8 cellular contexts compared by ENCODE assay signal in the genomic region with DNA sequence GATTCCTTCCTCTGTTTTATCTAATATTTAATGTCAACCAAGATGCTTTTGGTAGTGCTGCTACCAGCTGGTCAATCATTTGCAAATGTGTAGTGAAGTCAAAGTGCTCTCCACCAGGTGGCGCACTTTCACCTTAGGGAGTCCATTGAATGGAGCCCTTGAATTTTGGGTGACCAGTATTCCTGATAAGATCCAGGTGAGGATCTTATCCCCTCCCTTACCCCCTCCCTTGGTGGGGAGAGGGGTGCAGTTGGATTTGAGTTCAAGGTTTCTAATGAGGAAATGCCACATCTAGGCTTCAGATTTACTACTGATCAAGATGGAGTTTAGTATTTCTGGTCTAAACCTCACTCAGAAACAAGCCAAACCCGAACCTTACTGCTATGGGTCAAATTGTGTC. TPM values are rescaled to one million over a fixed set of nuclear protein-coding genes. Genes with fewer than 3 reads are reported as not detected.
DNase-seq lines count a peak whose midpoint lies in the region; ATAC-seq, FAIRE-seq and TF ChIP-seq lines count a peak whose summit lies in the region.

No MANE protein-coding gene starts in this region.

- TF ChIP-seq EP300 in GM12878 (IDR thresholded peaks at IDR 0.05; ENCODE audit: borderline replicate concordance in 1 of 2, control insufficient read depth in 1 of 2, low read depth in 2 of 2, low read length in 2 of 2): no peak

- in situ Hi-C loops in GM12878 (cut with MboI): loop anchor here (5.0 kb wide), 1 partner anchor 104 kb away; no protein-coding TSS in a partner anchor

- H3K27ac ChIP-seq in HCT116 (ENCODE audit: low read depth, low read length) (no peak overlapping the region), GM12878 (ENCODE audit: control insufficient read depth, insufficient read depth) (no peak overlapping the region)

- H4K20me1 ChIP-seq in HCT116 (ENCODE audit: insufficient read depth) (no peaks in the 10 kb centered on the region), GM12878 (ENCODE audit: control insufficient read depth, insufficient read depth) (no peaks in the 10 kb centered on the region)

- RAD21 ChIA-PET in HCT116 (lab: Charles Lee; ENCODE audit: low non-redundant PET in 1 of 2, low total read pairs in 2 of 2, uncharacterized antibody in 2 of 2, unreplicated experiment in 2 of 2): interaction anchor here (0.9 to 1.0 kb wide), 3 partner anchors 104 to 107 kb away, joined by 7 to 13 read pairs (median 7); no protein-coding TSS in a partner anchor
- RAD21 ChIA-PET in GM12878 (lab: Charles Lee; ENCODE audit: unreplicated experiment): interaction anchor here (0.6 to 3.7 kb wide), 5 partner anchors 13 to 346 kb away, joined by 3 to 55 read pairs (median 4); a partner anchor contains a TSS

- SMC1A ChIA-PET in GM12878 (lab: Charles Lee; ENCODE audit: uncharacterized antibody, unreplicated experiment): interaction anchor here (0.5 to 4.6 kb wide), 9 partner anchors 8 to 346 kb away, joined by 3 to 44 read pairs (median 4); no protein-coding TSS in a partner anchor

- CTCF ChIA-PET in HCT116 (lab: Charles Lee): interaction anchor here (0.6 to 8.6 kb wide), 11 partner anchors 8 to 345 kb away, joined by 3 to 159 read pairs (median 4); a partner anchor contains a TSS
- CTCF ChIA-PET in GM12878 (lab: Yijun Ruan, JAX): interaction anchor here (0.6 to 6.0 kb wide), 26 partner anchors 8 to 1529 kb away, joined by 3 to 206 read pairs (median 3); a partner anchor contains a TSS

- H3K27me3 ChIP-seq in HCT116 (ENCODE audit: insufficient read depth, low read length) (no peaks in the 10 kb centered on the region), GM12878 (replicated peaks in 1 of 2; ENCODE audit: control insufficient read depth in 2 of 2, insufficient read depth in 2 of 2, low read length in 1 of 2) (peaks cover 5 to 6% of the 10 kb centered on the region in 2 experiments; a peak in 3 of 4 replicates)

- no peaks in the 10 kb centered on the region for H3K9me3 ChIP-seq in HCT116 (ENCODE audit: control insufficient read depth in 1 of 2, insufficient read depth in 1 of 2, low read depth in 1 of 2, low read length in 2 of 2)
- H3K9me3 ChIP-seq in GM12878 (replicated peaks; ENCODE audit: control insufficient read depth, insufficient read depth, low read length): no peaks in the 10 kb centered on the region

- WGBS in GM12878 (ENCODE audit: insufficient coverage, insufficient replicate concordance, low lambda C conversion rate, missing lambda C conversion rate): 3% methylated on average over 2 of the region's 2 CpGs

- TF ChIP-seq CTCF in HCT116 (IDR thresholded peaks at IDR 0.05 in 2 of 3, conservative IDR thresholded peaks at IDR 0.05 in 1 of 3; ENCODE audit: borderline replicate concordance in 1 of 3, insufficient read depth in 1 of 3, low read depth in 2 of 3, low read length in 2 of 3) (peak; percentile 74 to 96 (median 91)), GM12878 (IDR thresholded peaks at IDR 0.05 in 2 of 3, conservative IDR thresholded peaks at IDR 0.05 in 1 of 3; ENCODE audit: control insufficient read depth in 2 of 3, extremely low read depth in 1 of 3, insufficient read depth in 1 of 3, low read depth in 3 of 3, low read length in 3 of 3) (peak; percentile 67 to 83 (median 75))

- H3K4me2 ChIP-seq in HCT116 (ENCODE audit: low read length): no peak overlapping the region
- H3K4me2 ChIP-seq in GM12878 (ENCODE audit: control insufficient read depth, insufficient read depth): no peak overlapping the region

- POLR2A ChIA-PET in HCT116 (lab: Charles Lee) (no interaction called here), GM12878 (lab: Charles Lee) (interaction anchor here (0.6 kb wide), 1 partner anchor 104 kb away, joined by 3 read pairs; no protein-coding TSS in a partner anchor)

- H3K9ac ChIP-seq in HCT116 (ENCODE audit: low read length) (no peak overlapping the region), GM12878 (ENCODE audit: control insufficient read depth, insufficient read depth, low read length) (no peak overlapping the region)

- intact Hi-C loops in HCT116 (cut with micrococcal nuclease): loop anchor here (1.0 to 5.0 kb wide), 3 partner anchors 106 to 299 kb away; no protein-coding TSS in a partner anchor
- intact Hi-C loops in GM12878 (cut with micrococcal nuclease; ENCODE audit: unreplicated experiment): loop anchor here (1.0 to 5.0 kb wide), 3 partner anchors 106 to 346 kb away; a partner anchor contains a TSS

- peak; percentile 36 for DNase-seq in GF-D8 (lab: John Stamatoyannopoulos, UW)
- DNase-seq in HCT116 (ENCODE audit: low read depth, low spot score): peak; percentile 76
- peak; percentile 98 for DNase-seq in NCI-H1694 (lab: John Stamatoyannopoulos, UW)
- DNase-seq in T1000 (lab: John Stamatoyannopoulos, UW): peak; percentile 47
- no peak for DNase-seq in GM12878 (ENCODE audit: low read depth, low spot score)
- DNase-seq in hypothalamus (lab: John Stamatoyannopoulos, UW): peak in 49 of 51 donors; percentile 11 to 97 (median 74)
- peak; percentile 85 for DNase-seq in smooth muscle cell of the brain vasculature (ENCODE audit: low read depth, low spot score)
- DNase-seq in HPDE6-E6E7 (ENCODE audit: extremely low spot score): no peak

- no peak overlapping the region for H2AFZ ChIP-seq in HCT116 (ENCODE audit: low read depth, low read length, poor library complexity, severe bottlenecking)
- H2AFZ ChIP-seq in GM12878 (ENCODE audit: control insufficient read depth, low read depth, low read length): no peak overlapping the region

- H3K4me3 ChIP-seq in HCT116 (replicated peaks in 1 of 2; ENCODE audit: low read depth in 1 of 2, low read length in 2 of 2) (no peak overlapping the region), GM12878 (no peak overlapping the region)

- TF ChIP-seq RAD21 in HCT116 (IDR thresholded peaks at IDR 0.05; ENCODE audit: low read depth) (peak; percentile 92), GM12878 (IDR thresholded peaks at IDR 0.05; ENCODE audit: insufficient read depth, low read depth, low read length) (peak; percentile 89)

- TF ChIP-seq POLR2A in HCT116 (IDR thresholded peaks at IDR 0.05; ENCODE audit: borderline replicate concordance, extremely low read depth, insufficient read depth, insufficient read length) (no peak), GM12878 (IDR thresholded peaks at IDR 0.05; ENCODE audit: low read depth, low read length) (no peak)

- ATAC-seq in HCT116 (peak; percentile 70), GM12878 (peak; percentile 88)

- H3K4me1 ChIP-seq in HCT116 (ENCODE audit: control insufficient read depth in 1 of 2, insufficient read depth in 2 of 2, low read length in 2 of 2): peaks cover 0 to 1% of the 10 kb centered on the region in 2 experiments; a peak in 1 of 4 replicates
- H3K4me1 ChIP-seq in GM12878 (ENCODE audit: control insufficient read depth, insufficient read depth, low read length): no peaks in the 10 kb centered on the region

- H3K36me3 ChIP-seq in HCT116 (ENCODE audit: control insufficient read depth in 1 of 2, insufficient read depth in 2 of 2, low read length in 2 of 2): no peaks in the 10 kb centered on the region
- no peaks in the 10 kb centered on the region for H3K36me3 ChIP-seq in GM12878 (ENCODE audit: control insufficient read depth in 2 of 2, insufficient read depth in 2 of 2, low read length in 1 of 2)

- BruUV-seq in HCT116 (replicated peaks; lab: Mats Ljungman, UMichigan) (no TSS peak), GM12878 (replicated peaks; lab: Mats Ljungman, UMichigan) (no TSS peak)

- FAIRE-seq in GM12878 (lab: Jason Lieb, UNC): peak; percentile 91

- no peaks in the 10 kb centered on the region for H3K9me2 ChIP-seq in HCT116 (ENCODE audit: insufficient read depth)

- H3K79me2 ChIP-seq in HCT116 (ENCODE audit: insufficient read depth, low read length) (no peaks in the 10 kb centered on the region), GM12878 (ENCODE audit: control insufficient read depth, insufficient read depth, low read length) (no peaks in the 10 kb centered on the region)

TF ChIP-seq in GM12878, 131 proteins besides CTCF, POLR2A, EP300 and RAD21 (continues in another document):
- no peak for TF ChIP-seq PAX5 (IDR thresholded peaks at IDR 0.05; ENCODE audit: borderline replicate concordance, low read depth, low read length)

RNA-seq across cellular contexts. Expression of a gene that starts 12.0 kb away (rescaled TPM):
- 22.8 TPM for total RNA-seq in HCT116 (2021; ENCODE audit: unreplicated experiment)
- polyA plus RNA-seq in HCT116 (2012): 12.8 and 14.7 TPM in 2 replicates
- 11.1 and 16.6 TPM in 2 replicates for total RNA-seq in GM12878 (2013; cell fraction: nucleolus; rRNA removed)
- 9.2 and 11.3 TPM in 2 replicates for total RNA-seq in GM12878 (2014; rRNA removed)
- total RNA-seq in GM12878 (2014; rRNA removed; fragmentation: Illumina TruSeq; extraction: Trizol): 9.9 and 10.1 TPM in 2 replicates
- total RNA-seq in GM12878 (2021): 10.9 and 11.9 TPM in 2 replicates
- 6.7 TPM for polyA plus RNA-seq in GM12878 (2011; ENCODE audit: low read depth)
- polyA plus RNA-seq in GM12878 (2011; rRNA removed): 15.5 and 19.7 TPM in 2 replicates
- 6.0 and 6.5 TPM in 2 replicates for polyA plus RNA-seq in GM12878 (2011; cell fraction: cytosol; rRNA removed)
- polyA plus RNA-seq in GM12878 (2011; cell fraction: nucleus; rRNA removed): 7.3 and 8.5 TPM in 2 replicates
- 7.1 and 8.6 TPM in 2 replicates for polyA plus RNA-seq in GM12878 (2012)
- 10.9 and 11.7 TPM in 2 replicates for polyA plus RNA-seq in GM12878 (2014; fragmentation: Illumina TruSeq; extraction: Trizol)
- polyA plus RNA-seq in GM12878 (2014; fragmentation: Nextera tagmentation; extraction: Ambion mirVana): 1 to 10 TPM; 4.2 to 5.3 TPM
- polyA plus RNA-seq in GM12878 (2014; rRNA removed): 12.3 and 12.6 TPM in 2 replicates
- 10 to 100 TPM; 11.7 to 12.7 TPM for polyA plus RNA-seq in GM12878 (2016; fragmentation: Nextera tagmentation; extraction: Ambion mirVana)
- 6.7 and 11.5 TPM in 2 replicates for polyA minus RNA-seq in GM12878 (2011; rRNA and poly(A)+ RNA removed)
- 2.1 and 5.2 TPM in 2 replicates for polyA minus RNA-seq in GM12878 (2011; cell fraction: cytosol; rRNA and poly(A)+ RNA removed)
- polyA minus RNA-seq in GM12878 (2011; cell fraction: nucleus; rRNA and poly(A)+ RNA removed): 2.3 and 3.8 TPM in 2 replicates

RNA-seq across cellular contexts. Expression of a gene that starts 55.9 kb away (rescaled TPM):
- total RNA-seq in HCT116 (2021; ENCODE audit: unreplicated experiment): 6.2 TPM
- polyA plus RNA-seq in HCT116 (2012): 2.2 TPM in 2 replicates
- 1.3 and 3.0 TPM in 2 replicates for total RNA-seq in GM12878 (2013; cell fraction: nucleolus; rRNA removed)
- total RNA-seq in GM12878 (2014; rRNA removed): 0.11 and 0.62 TPM in 2 replicates
- 0.55 and 0.67 TPM in 2 replicates for total RNA-seq in GM12878 (2014; rRNA removed; fragmentation: Illumina TruSeq; extraction: Trizol)
- 0.69 and 2.1 TPM in 2 replicates for total RNA-seq in GM12878 (2021)
- not detected for polyA plus RNA-seq in GM12878 (2011; ENCODE audit: low read depth)
- 0.22 and 0.39 TPM in 2 replicates for polyA plus RNA-seq in GM12878 (2011; rRNA removed)
- polyA plus RNA-seq in GM12878 (2011; cell fraction: cytosol; rRNA removed): 0.19 and 0.27 TPM in 2 replicates
- polyA plus RNA-seq in GM12878 (2011; cell fraction: nucleus; rRNA removed): 0.18 and 0.46 TPM in 2 replicates
- polyA plus RNA-seq in GM12878 (2012): 0.22 and 0.23 TPM in 2 replicates
- 0.37 and 3.5 TPM in 2 replicates for polyA plus RNA-seq in GM12878 (2014; fragmentation: Illumina TruSeq; extraction: Trizol)
- under 1 TPM in 1 of 2 experiments, not detected in 1; 0.09 TPM for polyA plus RNA-seq in GM12878 (2014; fragmentation: Nextera tagmentation; extraction: Ambion mirVana)
- polyA plus RNA-seq in GM12878 (2014; rRNA removed): 0.23 and 0.28 TPM in 2 replicates
- polyA plus RNA-seq in GM12878 (2016; fragmentation: Nextera tagmentation; extraction: Ambion mirVana): under 1 TPM; 0.35 to 0.36 TPM
- polyA minus RNA-seq in GM12878 (2011; rRNA and poly(A)+ RNA removed): 0.22 and 0.31 TPM in 2 replicates
- not detected in 2 replicates for polyA minus RNA-seq in GM12878 (2011; cell fraction: cytosol; rRNA and poly(A)+ RNA removed)
- not detected in 2 replicates for polyA minus RNA-seq in GM12878 (2011; cell fraction: nucleus; rRNA and poly(A)+ RNA removed)

Comparison
In these comparisons a context has a peak if more than half of its experiments do, and no peak if none do; other contexts are left out.
1. DNase-seq: peak in GF-D8 (single experiment), HCT116 (single experiment), NCI-H1694 (single experiment), T1000 (single experiment), hypothalamus (49 of 51) and smooth muscle cell of the brain vasculature (single experiment); none in GM12878 (single experiment) and HPDE6-E6E7 (single experiment).